In the genomic region with DNA sequence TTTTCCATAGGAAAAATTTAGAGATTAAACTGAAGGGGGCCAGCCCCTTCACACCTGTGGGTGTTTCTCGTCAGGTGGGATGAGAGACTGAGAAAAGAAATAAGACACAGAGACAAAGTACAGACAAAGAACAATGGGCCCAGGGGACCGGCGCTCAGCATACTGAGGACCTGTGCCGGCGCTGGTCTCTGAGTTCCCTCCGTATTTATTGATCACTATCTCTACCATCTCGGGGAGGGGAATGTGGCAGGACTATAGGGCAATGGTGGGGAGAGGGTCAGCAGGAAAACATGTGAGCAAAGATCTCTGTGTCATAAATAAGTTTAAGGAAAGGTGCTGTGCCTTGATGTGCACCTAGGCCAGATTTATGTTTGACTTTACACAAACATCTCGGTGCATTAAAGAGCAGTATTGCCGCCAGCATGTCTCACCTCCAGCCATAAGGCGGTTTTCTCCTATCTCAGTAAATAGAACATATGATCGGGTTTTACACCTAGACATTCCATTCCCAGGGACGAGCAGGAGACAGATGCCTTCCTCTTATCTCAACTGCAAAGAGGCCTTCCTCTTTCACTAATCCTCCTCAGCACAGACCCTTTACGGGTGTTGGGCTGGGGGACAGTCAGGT, we compare ENCODE assay signal across 7 cellular contexts.
A peak's percentile ranks its signal among the peaks of the same experiment; 100 is the strongest.
DNase-seq lines count a peak whose midpoint lies in the region; ATAC-seq, FAIRE-seq and TF ChIP-seq lines count a peak whose summit lies in the region.
"Not testable (repeated sequence)": the region's sequence is repeated elsewhere in the genome, so short reads cannot be mapped to it uniquely, and the experiment has no call there.

No MANE protein-coding gene starts in this region.

- in situ Hi-C loops in HepG2 (cut with HindIII; ENCODE audit: extremely low pct_ligation_motif_present, low pct_unique_long_range_greater_than_20kb), result not testable (repeated sequence)

- H3K27me3 ChIP-seq in HUES48 (ENCODE audit: control insufficient read depth, insufficient read depth, low read length); RWPE2 (ENCODE audit: insufficient read depth, poor library complexity, severe bottlenecking); cardiac muscle cell; HepG2 (ENCODE audit: control insufficient read depth in 1 of 2, insufficient read depth in 2 of 2, low read length in 2 of 2): not testable (repeated sequence)

- not testable (repeated sequence) for H3K4me3 ChIP-seq in HUES48 (ENCODE audit: low read depth, low read length); RWPE2 (ENCODE audit: severe bottlenecking); cardiac muscle cell; HepG2 (replicated peaks in 1 of 3; ENCODE audit: insufficient read depth in 1 of 3, low read depth in 2 of 3, low read length in 3 of 3)

- H2AFZ ChIP-seq in HepG2 (ENCODE audit: low read length), result not testable (repeated sequence)

- not testable (repeated sequence) for H4K20me1 ChIP-seq in HepG2 (ENCODE audit: insufficient read depth, low read length)

- not testable (repeated sequence) for TF ChIP-seq POLR2A in HepG2 (IDR thresholded peaks at IDR 0.05; ENCODE audit: insufficient read depth in 1 of 2, low read depth in 2 of 2, low read length in 2 of 2)

- intact Hi-C loops in HepG2 (cut with micrococcal nuclease; ENCODE audit: unreplicated experiment), result loop anchor here (2.0 kb wide), 1 partner anchor 89 kb away; no protein-coding TSS in a partner anchor
- intact Hi-C loops in posterior vena cava (cut with DNase I), result not testable (repeated sequence)

- not testable (repeated sequence) for H3K9me3 ChIP-seq in HUES48 (ENCODE audit: control insufficient read depth, insufficient read depth, low read length); RWPE2 (ENCODE audit: severe bottlenecking); cardiac muscle cell (ENCODE audit: low read depth); HepG2 (ENCODE audit: low read length)

- TF ChIP-seq RAD21 in HepG2 (CRISPR knock-in tag; IDR thresholded peaks at IDR 0.05), result not testable (repeated sequence)

- peak; percentile 37 for FAIRE-seq in HepG2 (lab: Jason Lieb, UNC)

- H3K4me2 ChIP-seq in HepG2 (ENCODE audit: low read depth, low read length), result peak overlapping the region; percentile 50

- H3K4me1 ChIP-seq in HUES48 (ENCODE audit: control insufficient read depth, insufficient read depth, low read length), result not testable (repeated sequence)
- H3K4me1 ChIP-seq in RWPE2 (ENCODE audit: insufficient read depth, poor library complexity, severe bottlenecking) (peaks cover 51% of the 10 kb centered on the region), cardiac muscle cell (ENCODE audit: low read depth) (peaks cover 29% of the 10 kb centered on the region), HepG2 (ENCODE audit: insufficient read depth, low read length) (peaks cover 57% of the 10 kb centered on the region)

- WGBS in HepG2 (ENCODE audit: low lambda C conversion rate), result 2% methylated on average over 11 of the region's 13 CpGs

- peak overlapping the region; percentile 61 for H3K27ac ChIP-seq in HUES48 (ENCODE audit: low read depth, low read length)
- peak overlapping the region; percentile 78 for H3K27ac ChIP-seq in RWPE2 (ENCODE audit: poor library complexity, severe bottlenecking)
- peak overlapping the region; percentile 88 for H3K27ac ChIP-seq in epithelial cell of prostate
- peak overlapping the region; percentile 37 for H3K27ac ChIP-seq in cardiac muscle cell
- H3K27ac ChIP-seq in HepG2 (ENCODE audit: extremely low read length, insufficient read depth, low read length), result peak overlapping the region; percentile 38

- not testable (repeated sequence) for TF ChIP-seq EP300 in HepG2 (IDR thresholded peaks at IDR 0.05; ENCODE audit: low read depth in 2 of 2, low read length in 2 of 2)
- TF ChIP-seq EP300 in HepG2 (CRISPR knock-in tag; IDR thresholded peaks at IDR 0.05; ENCODE audit: borderline replicate concordance), result peak; percentile 20; the same call in 1 of the 2 replicates

- CTCF ChIA-PET in HepG2 (lab: Yijun Ruan, JAX; ENCODE audit: low intra/inter-chr PET ratio, low total read pairs), result not testable (repeated sequence)

- BruUV-seq in HepG2 (replicated peaks; lab: Mats Ljungman, UMichigan), result not testable (repeated sequence)

- DNase-seq in DMS53 (lab: John Stamatoyannopoulos, UW) (peak; percentile 31), HepG2 (ENCODE audit: low spot score) (peak; percentile 87), posterior vena cava (ENCODE audit: low spot score) (peak; percentile 59)
- not testable (repeated sequence) for DNase-seq in RWPE2 (ENCODE audit: low spot score); epithelial cell of prostate (ENCODE audit: low read depth, low spot score); cardiac muscle cell (ENCODE audit: low read depth in 1 of 2, low spot score in 1 of 2)

- not testable (repeated sequence) for ATAC-seq in RWPE2 (ENCODE audit: low read depth)
- peak; percentile 57; the same call in 2 of the 3 replicates for ATAC-seq in HepG2

- not testable (repeated sequence) for TF ChIP-seq CTCF in RWPE2 (IDR thresholded peaks at IDR 0.05; ENCODE audit: poor library complexity, severe bottlenecking); cardiac muscle cell (IDR thresholded peaks at IDR 0.05; ENCODE audit: low read depth, low read length); HepG2 (CRISPR knock-in tag; IDR thresholded peaks at IDR 0.05)

- POLR2A ChIA-PET in HepG2 (lab: Yijun Ruan, JAX), result not testable (repeated sequence)

- not testable (repeated sequence) for H3K9ac ChIP-seq in HUES48 (ENCODE audit: low read depth, low read length); HepG2 (ENCODE audit: insufficient read depth, low read depth, low read length)

- not testable (repeated sequence) for H3K36me3 ChIP-seq in HUES48 (ENCODE audit: control insufficient read depth, insufficient read depth, low read length); RWPE2 (ENCODE audit: low read depth); cardiac muscle cell; HepG2 (replicated peaks in 1 of 2; ENCODE audit: control insufficient read depth in 1 of 2, insufficient read depth in 2 of 2, low read length in 2 of 2)

- H3K79me2 ChIP-seq in HepG2 (ENCODE audit: insufficient read depth, low read length), result not testable (repeated sequence)

TF ChIP-seq in HepG2, 621 proteins besides CTCF, POLR2A, EP300 and RAD21 (continues in another document):
- 0 out of 2 replicates have a peak, but pooled peaks have one; percentile 65 for TF ChIP-seq HDAC2 (CRISPR knock-in tag; IDR thresholded peaks at IDR 0.05)
- peak; percentile 43; the same call in 1 of the 2 replicates for TF ChIP-seq NCOA2 (CRISPR knock-in tag; IDR thresholded peaks at IDR 0.05)
- 0 out of 2 replicates have a peak, but pooled peaks have one; percentile 14 for TF ChIP-seq NR2F2 (IDR thresholded peaks at IDR 0.05; ENCODE audit: borderline replicate concordance, low read depth)
- 0 out of 2 replicates have a peak, but pooled peaks have one; percentile 40 for TF ChIP-seq KDM1A (CRISPR knock-in tag; IDR thresholded peaks at IDR 0.05)
- TF ChIP-seq TBX2 (CRISPR knock-in tag; IDR thresholded peaks at IDR 0.05; ENCODE audit: borderline replicate concordance), result peak; percentile 68; the same call in 1 of the 2 replicates
- not testable (repeated sequence) for TF ChIP-seq SOX13 (IDR thresholded peaks at IDR 0.05)
- TF ChIP-seq SOX13 (CRISPR knock-in tag; conservative IDR thresholded peaks at IDR 0.05 in 1 of 2, IDR thresholded peaks at IDR 0.05 in 1 of 2), result peak in 1 of 2 experiments; percentile 6; a peak in 1 of 4 replicates
- TF ChIP-seq ADNP (CRISPR knock-in tag; IDR thresholded peaks at IDR 0.05), result 0 out of 2 replicates have a peak, but pooled peaks have one; percentile 66
- TF ChIP-seq ZMYM3 (CRISPR knock-in tag; IDR thresholded peaks at IDR 0.05), result peak; percentile 82
- TF ChIP-seq AHDC1 (CRISPR knock-in tag; IDR thresholded peaks at IDR 0.05; ENCODE audit: borderline replicate concordance), result 0 out of 2 replicates have a peak, but pooled peaks have one; percentile 0

Comparison
In these comparisons a context has a peak if more than half of its experiments do, and no peak if none do; other contexts are left out.
1. H3K27ac ChIP-seq: peak in every context shown above with its lines; median percentile 88 in epithelial cell of prostate; 78 in RWPE2; 61 in HUES48; 38 in HepG2; 37 in cardiac muscle cell.